In genomic region chr7:25056368-25056767, GRCh38 we compare ENCODE assay signal across 27 cellular contexts.
"Had no signal": no experiment of that assay in that cellular context is flagged by ENCODE, and none has a peak within 500 bp of the region (broad histone marks: within the 10 kb centered on the region; RNA-seq: fewer than 3 reads in every experiment).

No MANE protein-coding gene starts in this region.

- H3K27ac ChIP-seq: stomach, suprapubic skin, testis, thoracic aorta, thyroid gland, tibial artery, tibial nerve, transverse colon, upper lobe of left lung, upper lobe of right lung, uterus had no signal

- H3K27me3 ChIP-seq: testis, thyroid gland, transverse colon, upper lobe of left lung, upper lobe of right lung, uterus, vagina had no signal

- ATAC-seq: stimulated activated effector memory CD8-positive, alpha-beta T cell treated with anti-CD3 and anti-CD28 coated beads, Interleukin-12 subunit alpha, Interleukin-12 subunit beta, amount 100 ng/mL, for 72 hours; stimulated activated memory B cell treated with anti-CD40 and anti-IgM and Interleukin-4, amounts not matched to agents 10 μg/mL and 1 μg/mL and 100 μg/mL, for 72 hours; stimulated activated naive B cell treated with anti-CD40 and anti-IgM and Interleukin-4, amounts not matched to agents 10 μg/mL and 1 μg/mL and 100 μg/mL, for 72 hours; stimulated activated naive CD8-positive, alpha-beta T cell treated with anti-CD3 and anti-CD28 coated beads, Interleukin-15, amount 100 ng/mL, for 72 hours; stimulated activated naive CD8-positive, alpha-beta T cell treated with anti-CD3 and anti-CD28 coated beads, Interleukin-15, Interleukin-2, amounts not matched to agents 100 U/mL and 50 U/mL, for 24 hours; upper lobe of right lung had no signal

- H3K4me3 ChIP-seq: stomach, suprapubic skin, testis, thoracic aorta, thyroid gland, tibial artery, tibial nerve, transverse colon, upper lobe of left lung, upper lobe of right lung, uterus, vagina had no signal

- H3K4me1 ChIP-seq: stomach, suprapubic skin, testis, thyroid gland, tibial artery, tibial nerve, transverse colon, upper lobe of left lung, upper lobe of right lung, uterus, vagina had no signal

- H3K36me3 ChIP-seq: stomach, suprapubic skin, thoracic aorta, thyroid gland, tibial artery, tibial nerve, transverse colon, upper lobe of left lung, upper lobe of right lung, uterus, vagina had no signal

- FAIRE-seq: urothelium cell line had no signal

- H3K9me3 ChIP-seq: stomach, suprapubic skin, testis, thoracic aorta, thyroid gland, tibial artery, tibial nerve, transverse colon, upper lobe of left lung, upper lobe of right lung, uterus, vagina had no signal

- DNase-seq: stimulated activated CD4-positive, alpha-beta T cell treated with anti-CD3 and anti-CD28 coated beads, Interleukin-2, amount 100 ng/mL, for 48 hours; stimulated activated CD4-positive, alpha-beta T cell treated with anti-CD3 and anti-CD28 coated beads, Interleukin-4, amount 100 ng/mL, for 1 hour; stimulated activated CD4-positive, alpha-beta T cell treated with anti-CD3 and anti-CD28 coated beads, Interleukin-4, amount 100 ng/mL, for 24 hours; stimulated activated CD4-positive, alpha-beta T cell treated with anti-CD3 and anti-CD28 coated beads, Interleukin-4, amount 100 ng/mL, for 4 hours; stimulated activated CD8-positive, alpha-beta memory T cell treated with anti-CD3 and anti-CD28 coated beads, Interleukin-4, amount 100 ng/mL, for 48 hours; stimulated activated naive B cell treated with anti-CD40 and anti-IgM and Interleukin-4, amounts not matched to agents 10 μg/mL and 1 μg/mL and 100 μg/mL, for 72 hours; stimulated activated naive CD4-positive, alpha-beta T cell; stimulated activated naive CD4-positive, alpha-beta T cell treated with Interleukin-2 at 50 U/mL for 16 hours; stimulated activated naive CD8-positive, alpha-beta T cell treated with anti-CD3 and anti-CD28 coated beads, Interleukin-15, amount 100 ng/mL, for 72 hours; stimulated activated naive CD8-positive, alpha-beta T cell treated with anti-CD3 and anti-CD28 coated beads, Interleukin-15, Interleukin-2, amounts not matched to agents 100 U/mL and 50 U/mL, for 24 hours; stomach; substantia nigra; testis; thyroid gland; tibial artery; transverse colon; trophoblast cell; upper lobe of left lung; upper lobe of right lung; uterus had no signal
